In the genomic region with DNA sequence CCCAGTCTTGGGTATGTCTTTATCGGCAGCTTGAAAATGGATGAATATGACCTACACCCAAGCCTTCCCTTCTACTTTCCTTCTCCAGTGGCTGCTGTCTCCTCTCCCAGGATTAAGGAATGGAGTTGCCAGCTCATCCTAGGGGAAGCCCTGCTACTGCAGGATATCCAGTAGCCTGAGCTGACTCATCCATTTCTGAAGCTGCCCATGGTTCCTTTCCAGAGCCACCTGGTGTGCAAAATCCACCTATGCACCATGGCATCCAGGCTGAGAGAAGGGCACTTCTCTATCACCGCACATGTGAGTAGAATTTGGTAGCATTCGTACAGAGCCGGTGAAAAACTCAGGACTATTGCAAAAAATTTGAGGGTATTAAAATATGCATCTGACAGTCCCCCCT, we compare ENCODE assay signal across 27 cellular contexts.
DNase-seq lines count a peak whose midpoint lies in the region; FAIRE-seq and TF ChIP-seq lines count a peak whose summit lies in the region.
"Had no signal": no experiment of that assay in that cellular context is flagged by ENCODE, and none has a peak within 500 bp of the region (broad histone marks: within the 10 kb centered on the region; RNA-seq: fewer than 3 reads in every experiment).

No MANE protein-coding gene starts in this region.

- no peak overlapping the region for H2BK5ac ChIP-seq in mesendoderm (ENCODE audit: low read length)

- H3K27me3 ChIP-seq in bronchial epithelial cell (ENCODE audit: control insufficient read depth, insufficient read depth, low read length) (no peaks in the 10 kb centered on the region), mesendoderm (ENCODE audit: insufficient read depth, low read length, poor library complexity) (no peaks in the 10 kb centered on the region)
- H3K27me3 ChIP-seq: right atrium auricular region had no signal

- H3K79me1 ChIP-seq in mesendoderm (ENCODE audit: low read length) = no peaks in the 10 kb centered on the region

- no peak overlapping the region for H4K8ac ChIP-seq in mesendoderm (ENCODE audit: low read depth, low read length)

- peaks cover 0 to 2% (median 0%) of the 10 kb centered on the region in 3 donors for H3K27me3 Mint-ChIP-seq in immature natural killer cell (ENCODE audit: low read depth in 3 of 3)
- H3K27me3 Mint-ChIP-seq: type B pancreatic cell had no signal

- H3K4me2 ChIP-seq in mesendoderm (ENCODE audit: low read length) = no peak overlapping the region

- H2BK120ac ChIP-seq in mesendoderm (ENCODE audit: low read depth, low read length) = no peak overlapping the region

- no peak overlapping the region for H3K4ac ChIP-seq in mesendoderm (ENCODE audit: low read depth, low read length)

- H3K4me1 ChIP-seq in mesendoderm (ENCODE audit: control insufficient read depth, low read depth, low read length) = no peaks in the 10 kb centered on the region
- H3K4me1 ChIP-seq: Caco-2 had no signal

- FAIRE-seq in bronchial epithelial cell (lab: Jason Lieb, UNC) (no peak), GM12891 (lab: Jason Lieb, UNC) (no peak)
- FAIRE-seq: small intestine had no signal

- no peaks in the 10 kb centered on the region for H3K36me3 Mint-ChIP-seq in immature natural killer cell
- H3K36me3 Mint-ChIP-seq: activated naive CD4-positive, alpha-beta T cell treated with anti-CD3 and anti-CD28 coated beads, Interleukin-2, amount 50 U/mL, for 72 hours; CD14-positive monocyte; mesothelial cell of epicardium; type B pancreatic cell had no signal

- no peak overlapping the region for H3K56ac ChIP-seq in mesendoderm (ENCODE audit: low read length)

- no peaks in the 10 kb centered on the region for H3K4me1 Mint-ChIP-seq in immature natural killer cell
- H3K4me1 Mint-ChIP-seq: CD14-positive monocyte had no signal

- no peak overlapping the region for H3K27ac Mint-ChIP-seq in immature natural killer cell
- H3K27ac Mint-ChIP-seq: activated naive CD4-positive, alpha-beta T cell treated with anti-CD3 and anti-CD28 coated beads, Interleukin-2, amount 50 U/mL, for 72 hours; CD14-positive monocyte; type B pancreatic cell had no signal

- H3K27ac ChIP-seq in mesendoderm (ENCODE audit: low read depth, low read length) = no peak overlapping the region
- H3K27ac ChIP-seq: 22Rv1, right atrium auricular region had no signal

- WGBS in mesendoderm (ENCODE audit: extremely low coverage, insufficient coverage, low lambda C conversion rate) = no CpG with 5 or more reads among the region's 4 CpGs

- no peak overlapping the region for H4K5ac ChIP-seq in mesendoderm (ENCODE audit: low read length)

- TF ChIP-seq POLR2A in GM12891 (IDR thresholded peaks at IDR 0.05; ENCODE audit: low read depth, low read length) = no peak

- no peak overlapping the region for H3K9ac ChIP-seq in mesendoderm (ENCODE audit: low read length)

- TF ChIP-seq CTCF in bronchial epithelial cell (IDR thresholded peaks at IDR 0.05; ENCODE audit: insufficient read depth, low read length, severe bottlenecking) = no peak

- no peak overlapping the region for H2BK15ac ChIP-seq in mesendoderm (replicated peaks; ENCODE audit: low read depth)

- H3K23ac ChIP-seq in mesendoderm (ENCODE audit: low read length) = no peak overlapping the region

- H2AK5ac ChIP-seq in mesendoderm (ENCODE audit: low read length) = no peak overlapping the region

- H3K9me3 Mint-ChIP-seq in immature natural killer cell = peaks cover 0 to 15% (median 2%) of the 10 kb centered on the region in 6 donors
- H3K9me3 Mint-ChIP-seq: CD14-positive monocyte, type B pancreatic cell had no signal

- DNase-seq in DMS 273 (lab: John Stamatoyannopoulos, UW; ENCODE audit: unreplicated experiment) (peak; percentile 4), DMS 273 treated with DMSO at 0.1 percent for 48 hours (lab: John Stamatoyannopoulos, UW) (no peak), HT1080 (ENCODE audit: low read depth) (peak; percentile 50), bronchial epithelial cell (ENCODE audit: low read depth) (peak; percentile 55), mesendoderm (peak; percentile 41), GM12891 (ENCODE audit: insufficient read length, low spot score) (no peak), NCI-H146 (lab: John Stamatoyannopoulos, UW) (no peak), immature natural killer cell (no peak)
- DNase-seq: activated CD4-positive, alpha-beta T cell treated with anti-CD3 and anti-CD28 coated beads for 48 hours; Caco-2; KBM-7; left ventricle myocardium superior; MM.1S; NCI-H1105 treated with DMSO at 0.1 percent for 48 hours; NCI-H1930; NCI-H526; posterior cingulate gyrus; SHP77 treated with DMSO at 0.1 percent for 48 hours; small intestine; stimulated activated naive CD4-positive, alpha-beta T cell; SW 1271 had no signal

- no peaks in the 10 kb centered on the region for H3K36me3 ChIP-seq in bronchial epithelial cell (ENCODE audit: control insufficient read depth, insufficient read depth, low read length)
- no peaks in the 10 kb centered on the region for H3K36me3 ChIP-seq in mesendoderm (ENCODE audit: control insufficient read depth, insufficient read depth, low read length)
- H3K36me3 ChIP-seq: right atrium auricular region had no signal

- H3K18ac ChIP-seq in mesendoderm (ENCODE audit: low read length) = no peak overlapping the region

- H3K4me3 ChIP-seq in bronchial epithelial cell (ENCODE audit: low read depth, low read length) (no peak overlapping the region), mesendoderm (ENCODE audit: low read length) (no peak overlapping the region)
- H3K4me3 ChIP-seq: right atrium auricular region had no signal

- no peaks in the 10 kb centered on the region for H3K79me2 ChIP-seq in mesendoderm (ENCODE audit: control insufficient read depth, insufficient read depth, low read length)

- no peak overlapping the region for H3K4me3 Mint-ChIP-seq in immature natural killer cell
- H3K4me3 Mint-ChIP-seq: CD14-positive monocyte, mesothelial cell of epicardium, type B pancreatic cell had no signal

TF ChIP-seq in GM12891, 5 proteins besides CTCF, POLR2A, EP300 and RAD21:
- TF ChIP-seq PAX5 (IDR thresholded peaks at IDR 0.05; ENCODE audit: insufficient read depth, low read length, severe bottlenecking) = no peak
- no peak for TF ChIP-seq POU2F2 (IDR thresholded peaks at IDR 0.05; ENCODE audit: low read depth, low read length)
- no peak for TF ChIP-seq POLR2AphosphoS5 (IDR thresholded peaks at IDR 0.05; ENCODE audit: low read depth, low read length)
- no peak for TF ChIP-seq TAF1 (IDR thresholded peaks at IDR 0.05; ENCODE audit: low read depth, low read length)
- TF ChIP-seq SPI1 (IDR thresholded peaks at IDR 0.05; ENCODE audit: low read depth, low read length) = no peak
TF ChIP-seq in GM12891: peak in this region for 0.

Comparison
In these comparisons a context has a peak if more than half of its experiments do, and no peak if none do; other contexts are left out.
1. DNase-seq: peak in DMS 273 (single experiment), HT1080 (single experiment), bronchial epithelial cell (single experiment) and mesendoderm (single experiment); none in DMS 273 treated with DMSO at 0.1 percent for 48 hours (single experiment), GM12891 (single experiment), NCI-H146 (single experiment) and immature natural killer cell (0 of 3).